ENCODE assay signal across 2 cellular contexts in the genomic region with DNA sequence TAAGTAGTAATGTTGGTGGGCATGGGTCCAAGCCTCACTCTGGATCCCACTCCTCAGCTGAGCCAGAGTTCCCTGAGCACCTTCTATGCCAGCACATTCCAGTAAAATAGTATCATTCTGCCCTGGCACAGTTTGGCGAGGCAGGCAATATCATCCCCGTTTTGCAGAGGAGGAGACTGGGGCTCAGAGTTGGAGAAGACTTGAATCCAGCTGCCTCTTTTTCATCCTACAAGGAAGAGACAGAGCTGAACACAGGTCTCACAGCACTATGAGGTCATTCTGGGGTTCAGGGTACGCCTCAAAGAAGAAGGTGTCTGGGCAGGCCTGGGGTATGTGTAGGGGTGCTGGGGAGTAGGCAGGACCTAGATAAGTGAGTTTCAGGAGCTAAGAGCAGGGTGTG.
TF ChIP-seq lines count a peak whose summit lies in the region.

No MANE protein-coding gene starts in this region.

TF ChIP-seq in IMR-90, 13 proteins besides CTCF, POLR2A, EP300 and RAD21:
- no peak for TF ChIP-seq CHD1 (IDR thresholded peaks at IDR 0.05; ENCODE audit: low read depth, low read length)
- TF ChIP-seq, protein P1, sequence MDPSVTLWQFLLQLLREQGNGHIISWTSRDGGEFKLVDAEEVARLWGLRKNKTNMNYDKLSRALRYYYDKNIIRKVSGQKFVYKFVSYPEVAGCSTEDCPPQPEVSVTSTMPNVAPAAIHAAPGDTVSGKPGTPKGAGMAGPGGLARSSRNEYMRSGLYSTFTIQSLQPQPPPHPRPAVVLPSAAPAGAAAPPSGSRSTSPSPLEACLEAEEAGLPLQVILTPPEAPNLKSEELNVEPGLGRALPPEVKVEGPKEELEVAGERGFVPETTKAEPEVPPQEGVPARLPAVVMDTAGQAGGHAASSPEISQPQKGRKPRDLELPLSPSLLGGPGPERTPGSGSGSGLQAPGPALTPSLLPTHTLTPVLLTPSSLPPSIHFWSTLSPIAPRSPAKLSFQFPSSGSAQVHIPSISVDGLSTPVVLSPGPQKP (IDR thresholded peaks at IDR 0.05; ENCODE audit: borderline replicate concordance, low read depth, low read length): no peak
- TF ChIP-seq MAZ (IDR thresholded peaks at IDR 0.05; ENCODE audit: borderline replicate concordance, low read depth, low read length): no peak
- no peak for TF ChIP-seq MXI1 (IDR thresholded peaks at IDR 0.05; ENCODE audit: borderline replicate concordance, low read depth, low read length)
- TF ChIP-seq FOS (IDR thresholded peaks at IDR 0.05; ENCODE audit: low read depth, low read length): no peak
- TF ChIP-seq BHLHE40 (IDR thresholded peaks at IDR 0.05; ENCODE audit: low read depth, low read length): no peak
- TF ChIP-seq SMC3 (IDR thresholded peaks at IDR 0.05; ENCODE audit: low read depth, low read length): no peak
- no peak for TF ChIP-seq NFE2L2 (IDR thresholded peaks at IDR 0.05; ENCODE audit: low read depth, low read length)
- TF ChIP-seq RFX5 (IDR thresholded peaks at IDR 0.05; ENCODE audit: low read depth, low read length): no peak

TF ChIP-seq in H1, 55 proteins besides CTCF, POLR2A, EP300 and RAD21:
- TF ChIP-seq RBBP5 (IDR thresholded peaks at IDR 0.05; ENCODE audit: borderline replicate concordance, low read depth, low read length) (no peak), SP2 (IDR thresholded peaks at IDR 0.05; ENCODE audit: low read length) (no peak), JUND (IDR thresholded peaks at IDR 0.05; ENCODE audit: low read length) (no peak), HDAC6 (IDR thresholded peaks at IDR 0.05; ENCODE audit: low read depth, low read length) (no peak), RFX5 (IDR thresholded peaks at IDR 0.05; ENCODE audit: borderline replicate concordance, low read depth, low read length) (no peak), SP1 (IDR thresholded peaks at IDR 0.05; ENCODE audit: low read depth, low read length) (no peak), BCL11A (IDR thresholded peaks at IDR 0.05; ENCODE audit: low read depth in 2 of 2, low read length in 2 of 2) (no peak), TEAD4 (IDR thresholded peaks at IDR 0.05; ENCODE audit: low read depth, low read length) (no peak), MAFK (IDR thresholded peaks at IDR 0.05; ENCODE audit: low read depth, low read length) (no peak), BACH1 (IDR thresholded peaks at IDR 0.05; ENCODE audit: low read length) (no peak), SP4 (IDR thresholded peaks at IDR 0.05; ENCODE audit: low read length) (no peak), PHF8 (conservative IDR thresholded peaks at IDR 0.05; ENCODE audit: low read depth, low read length) (no peak), CEBPB (IDR thresholded peaks at IDR 0.05; ENCODE audit: low read depth, low read length) (no peak)
- TF ChIP-seq, protein P2, sequence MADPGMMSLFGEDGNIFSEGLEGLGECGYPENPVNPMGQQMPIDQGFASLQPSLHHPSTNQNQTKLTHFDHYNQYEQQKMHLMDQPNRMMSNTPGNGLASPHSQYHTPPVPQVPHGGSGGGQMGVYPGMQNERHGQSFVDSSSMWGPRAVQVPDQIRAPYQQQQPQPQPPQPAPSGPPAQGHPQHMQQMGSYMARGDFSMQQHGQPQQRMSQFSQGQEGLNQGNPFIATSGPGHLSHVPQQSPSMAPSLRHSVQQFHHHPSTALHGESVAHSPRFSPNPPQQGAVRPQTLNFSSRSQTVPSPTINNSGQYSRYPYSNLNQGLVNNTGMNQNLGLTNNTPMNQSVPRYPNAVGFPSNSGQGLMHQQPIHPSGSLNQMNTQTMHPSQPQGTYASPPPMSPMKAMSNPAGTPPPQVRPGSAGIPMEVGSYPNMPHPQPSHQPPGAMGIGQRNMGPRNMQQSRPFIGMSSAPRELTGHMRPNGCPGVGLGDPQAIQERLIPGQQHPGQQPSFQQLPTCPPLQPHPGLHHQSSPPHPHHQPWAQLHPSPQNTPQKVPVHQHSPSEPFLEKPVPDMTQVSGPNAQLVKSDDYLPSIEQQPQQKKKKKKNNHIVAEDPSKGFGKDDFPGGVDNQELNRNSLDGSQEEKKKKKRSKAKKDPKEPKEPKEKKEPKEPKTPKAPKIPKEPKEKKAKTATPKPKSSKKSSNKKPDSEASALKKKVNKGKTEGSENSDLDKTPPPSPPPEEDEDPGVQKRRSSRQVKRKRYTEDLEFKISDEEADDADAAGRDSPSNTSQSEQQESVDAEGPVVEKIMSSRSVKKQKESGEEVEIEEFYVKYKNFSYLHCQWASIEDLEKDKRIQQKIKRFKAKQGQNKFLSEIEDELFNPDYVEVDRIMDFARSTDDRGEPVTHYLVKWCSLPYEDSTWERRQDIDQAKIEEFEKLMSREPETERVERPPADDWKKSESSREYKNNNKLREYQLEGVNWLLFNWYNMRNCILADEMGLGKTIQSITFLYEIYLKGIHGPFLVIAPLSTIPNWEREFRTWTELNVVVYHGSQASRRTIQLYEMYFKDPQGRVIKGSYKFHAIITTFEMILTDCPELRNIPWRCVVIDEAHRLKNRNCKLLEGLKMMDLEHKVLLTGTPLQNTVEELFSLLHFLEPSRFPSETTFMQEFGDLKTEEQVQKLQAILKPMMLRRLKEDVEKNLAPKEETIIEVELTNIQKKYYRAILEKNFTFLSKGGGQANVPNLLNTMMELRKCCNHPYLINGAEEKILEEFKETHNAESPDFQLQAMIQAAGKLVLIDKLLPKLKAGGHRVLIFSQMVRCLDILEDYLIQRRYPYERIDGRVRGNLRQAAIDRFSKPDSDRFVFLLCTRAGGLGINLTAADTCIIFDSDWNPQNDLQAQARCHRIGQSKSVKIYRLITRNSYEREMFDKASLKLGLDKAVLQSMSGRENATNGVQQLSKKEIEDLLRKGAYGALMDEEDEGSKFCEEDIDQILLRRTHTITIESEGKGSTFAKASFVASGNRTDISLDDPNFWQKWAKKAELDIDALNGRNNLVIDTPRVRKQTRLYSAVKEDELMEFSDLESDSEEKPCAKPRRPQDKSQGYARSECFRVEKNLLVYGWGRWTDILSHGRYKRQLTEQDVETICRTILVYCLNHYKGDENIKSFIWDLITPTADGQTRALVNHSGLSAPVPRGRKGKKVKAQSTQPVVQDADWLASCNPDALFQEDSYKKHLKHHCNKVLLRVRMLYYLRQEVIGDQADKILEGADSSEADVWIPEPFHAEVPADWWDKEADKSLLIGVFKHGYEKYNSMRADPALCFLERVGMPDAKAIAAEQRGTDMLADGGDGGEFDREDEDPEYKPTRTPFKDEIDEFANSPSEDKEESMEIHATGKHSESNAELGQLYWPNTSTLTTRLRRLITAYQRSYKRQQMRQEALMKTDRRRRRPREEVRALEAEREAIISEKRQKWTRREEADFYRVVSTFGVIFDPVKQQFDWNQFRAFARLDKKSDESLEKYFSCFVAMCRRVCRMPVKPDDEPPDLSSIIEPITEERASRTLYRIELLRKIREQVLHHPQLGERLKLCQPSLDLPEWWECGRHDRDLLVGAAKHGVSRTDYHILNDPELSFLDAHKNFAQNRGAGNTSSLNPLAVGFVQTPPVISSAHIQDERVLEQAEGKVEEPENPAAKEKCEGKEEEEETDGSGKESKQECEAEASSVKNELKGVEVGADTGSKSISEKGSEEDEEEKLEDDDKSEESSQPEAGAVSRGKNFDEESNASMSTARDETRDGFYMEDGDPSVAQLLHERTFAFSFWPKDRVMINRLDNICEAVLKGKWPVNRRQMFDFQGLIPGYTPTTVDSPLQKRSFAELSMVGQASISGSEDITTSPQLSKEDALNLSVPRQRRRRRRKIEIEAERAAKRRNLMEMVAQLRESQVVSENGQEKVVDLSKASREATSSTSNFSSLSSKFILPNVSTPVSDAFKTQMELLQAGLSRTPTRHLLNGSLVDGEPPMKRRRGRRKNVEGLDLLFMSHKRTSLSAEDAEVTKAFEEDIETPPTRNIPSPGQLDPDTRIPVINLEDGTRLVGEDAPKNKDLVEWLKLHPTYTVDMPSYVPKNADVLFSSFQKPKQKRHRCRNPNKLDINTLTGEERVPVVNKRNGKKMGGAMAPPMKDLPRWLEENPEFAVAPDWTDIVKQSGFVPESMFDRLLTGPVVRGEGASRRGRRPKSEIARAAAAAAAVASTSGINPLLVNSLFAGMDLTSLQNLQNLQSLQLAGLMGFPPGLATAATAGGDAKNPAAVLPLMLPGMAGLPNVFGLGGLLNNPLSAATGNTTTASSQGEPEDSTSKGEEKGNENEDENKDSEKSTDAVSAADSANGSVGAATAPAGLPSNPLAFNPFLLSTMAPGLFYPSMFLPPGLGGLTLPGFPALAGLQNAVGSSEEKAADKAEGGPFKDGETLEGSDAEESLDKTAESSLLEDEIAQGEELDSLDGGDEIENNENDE (IDR thresholded peaks at IDR 0.05; ENCODE audit: insufficient replicate concordance, low read length): no peak
- TF ChIP-seq, protein P3, sequence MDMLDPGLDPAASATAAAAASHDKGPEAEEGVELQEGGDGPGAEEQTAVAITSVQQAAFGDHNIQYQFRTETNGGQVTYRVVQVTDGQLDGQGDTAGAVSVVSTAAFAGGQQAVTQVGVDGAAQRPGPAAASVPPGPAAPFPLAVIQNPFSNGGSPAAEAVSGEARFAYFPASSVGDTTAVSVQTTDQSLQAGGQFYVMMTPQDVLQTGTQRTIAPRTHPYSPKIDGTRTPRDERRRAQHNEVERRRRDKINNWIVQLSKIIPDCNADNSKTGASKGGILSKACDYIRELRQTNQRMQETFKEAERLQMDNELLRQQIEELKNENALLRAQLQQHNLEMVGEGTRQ (IDR thresholded peaks at IDR 0.05; ENCODE audit: low read length): no peak
